In genomic region chr11:111736191-111736590, GRCh38 we compare ENCODE assay signal across 9 cellular contexts. TPM values are rescaled to one million over a fixed set of nuclear protein-coding genes. Genes with fewer than 3 reads are reported as not detected.
DNase-seq lines count a peak whose midpoint lies in the region; ATAC-seq and TF ChIP-seq lines count a peak whose summit lies in the region.
"Had no signal": no experiment of that assay in that cellular context is flagged by ENCODE, and none has a peak within 500 bp of the region (broad histone marks: within the 10 kb centered on the region; RNA-seq: fewer than 3 reads in every experiment).

No MANE protein-coding gene starts in this region.

- H3K27me3 Mint-ChIP-seq in activated naive CD8-positive, alpha-beta T cell treated with anti-CD3 and anti-CD28 coated beads, Interleukin-2, amount 50 U/mL, for 24 hours = no peaks in the 10 kb centered on the region
- no peaks in the 10 kb centered on the region for H3K27me3 Mint-ChIP-seq in activated naive CD8-positive, alpha-beta T cell treated with anti-CD3 and anti-CD28 coated beads for 36 hours
- H3K27me3 Mint-ChIP-seq in endothelial cell (ENCODE audit: unreplicated experiment) = peaks cover 10% of the 10 kb centered on the region

- TF ChIP-seq POLR2A in vagina (IDR thresholded peaks at IDR 0.05) = no peak

- in situ Hi-C loops in G401 (cut with HindIII; ENCODE audit: low sequenced_read_pairs) = no loop called here

- no peaks in the 10 kb centered on the region for H3K27me3 ChIP-seq in vagina

- H3K36me3 ChIP-seq in vagina = peaks cover 0 to 12% of the 10 kb centered on the region in 2 donors

- peak overlapping the region; percentile 31 for H3K27ac Mint-ChIP-seq in activated naive CD8-positive, alpha-beta T cell treated with anti-CD3 and anti-CD28 coated beads, Interleukin-2, amount 50 U/mL, for 24 hours
- no peak overlapping the region for H3K27ac Mint-ChIP-seq in activated naive CD8-positive, alpha-beta T cell treated with anti-CD3 and anti-CD28 coated beads for 36 hours
- peak overlapping the region; percentile 45 for H3K27ac Mint-ChIP-seq in endothelial cell (ENCODE audit: unreplicated experiment)

- intact Hi-C loops in vagina (cut with DNase I) = no loop called here

- ATAC-seq in activated naive CD8-positive, alpha-beta T cell treated with anti-CD3 and anti-CD28 coated beads, Interleukin-2, amount 50 U/mL, for 24 hours = no peak
- no peak for ATAC-seq in GM21619 (IDR thresholded peaks at IDR 0.05; ENCODE audit: unreplicated experiment)

- DNase-seq in activated naive CD8-positive, alpha-beta T cell treated with anti-CD3 and anti-CD28 coated beads, Interleukin-2, amount 50 U/mL, for 24 hours = no peak
- no peak for DNase-seq in activated naive CD8-positive, alpha-beta T cell treated with anti-CD3 and anti-CD28 coated beads for 36 hours
- no peak for DNase-seq in endothelial cell (ENCODE audit: low spot score)
- peak; percentile 90 for DNase-seq in myocyte (ENCODE audit: low read depth)
- no peak for DNase-seq in vagina (ENCODE audit: extremely low spot score in 2 of 2)
- no peak for DNase-seq in G401 (ENCODE audit: low spot score)
- DNase-seq in NCI-H2081 treated with DMSO at 0.1 percent for 48 hours (lab: John Stamatoyannopoulos, UW) = no peak
- DNase-seq: AML-193 had no signal

- TF ChIP-seq CTCF in endothelial cell (IDR thresholded peaks at IDR 0.05; ENCODE audit: unreplicated experiment) (no peak), vagina (IDR thresholded peaks at IDR 0.05) (no peak)

- peaks cover 22% of the 10 kb centered on the region for H3K36me3 Mint-ChIP-seq in activated naive CD8-positive, alpha-beta T cell treated with anti-CD3 and anti-CD28 coated beads, Interleukin-2, amount 50 U/mL, for 24 hours (ENCODE audit: low read depth)
- peaks cover 2% of the 10 kb centered on the region for H3K36me3 Mint-ChIP-seq in activated naive CD8-positive, alpha-beta T cell treated with anti-CD3 and anti-CD28 coated beads for 36 hours
- peaks cover 4% of the 10 kb centered on the region for H3K36me3 Mint-ChIP-seq in endothelial cell (ENCODE audit: low read depth, unreplicated experiment)

- H3K4me1 ChIP-seq in vagina = peaks cover 58% of the 10 kb centered on the region

- H3K27ac ChIP-seq in vagina = peak overlapping the region; percentile 95

- no peak overlapping the region for H3K4me3 Mint-ChIP-seq in activated naive CD8-positive, alpha-beta T cell treated with anti-CD3 and anti-CD28 coated beads, Interleukin-2, amount 50 U/mL, for 24 hours
- H3K4me3 Mint-ChIP-seq in activated naive CD8-positive, alpha-beta T cell treated with anti-CD3 and anti-CD28 coated beads for 36 hours = no peak overlapping the region
- H3K4me3 Mint-ChIP-seq in endothelial cell (ENCODE audit: unreplicated experiment) = no peak overlapping the region

- no peaks in the 10 kb centered on the region for H3K9me3 Mint-ChIP-seq in activated naive CD8-positive, alpha-beta T cell treated with anti-CD3 and anti-CD28 coated beads, Interleukin-2, amount 50 U/mL, for 24 hours
- no peaks in the 10 kb centered on the region for H3K9me3 Mint-ChIP-seq in activated naive CD8-positive, alpha-beta T cell treated with anti-CD3 and anti-CD28 coated beads for 36 hours
- H3K9me3 Mint-ChIP-seq in endothelial cell (ENCODE audit: unreplicated experiment) = no peaks in the 10 kb centered on the region

- H3K4me3 ChIP-seq in vagina = peak overlapping the region in 1 of 2 donors; percentile 42

- peaks cover 1% of the 10 kb centered on the region for H3K4me1 Mint-ChIP-seq in activated naive CD8-positive, alpha-beta T cell treated with anti-CD3 and anti-CD28 coated beads, Interleukin-2, amount 50 U/mL, for 24 hours
- peaks cover 2% of the 10 kb centered on the region for H3K4me1 Mint-ChIP-seq in activated naive CD8-positive, alpha-beta T cell treated with anti-CD3 and anti-CD28 coated beads for 36 hours
- peaks cover 18% of the 10 kb centered on the region for H3K4me1 Mint-ChIP-seq in endothelial cell (ENCODE audit: unreplicated experiment)

- no peaks in the 10 kb centered on the region for H3K9me3 ChIP-seq in vagina

RNA-seq across cellular contexts. Expression of gene PPP2R1B, which starts 30.0 kb away (rescaled TPM):
- 10 to 100 TPM; 53.0 to 57.6 TPM for total RNA-seq in activated naive CD8-positive, alpha-beta T cell treated with anti-CD3 and anti-CD28 coated beads for 36 hours
- 38.5 TPM for total RNA-seq in endothelial cell (ENCODE audit: unreplicated experiment)
- total RNA-seq in myocyte = 12.7 and 15.7 TPM in 2 replicates
- polyA plus RNA-seq in myocyte (2012) = 8.8 TPM
- 35.6 TPM for total RNA-seq in vagina
- 115 and 118 TPM in 2 replicates for total RNA-seq in G401 (2014; rRNA removed; shearing (Covaris generic))
